ENCODE assay signal across 19 cellular contexts in the genomic region with DNA sequence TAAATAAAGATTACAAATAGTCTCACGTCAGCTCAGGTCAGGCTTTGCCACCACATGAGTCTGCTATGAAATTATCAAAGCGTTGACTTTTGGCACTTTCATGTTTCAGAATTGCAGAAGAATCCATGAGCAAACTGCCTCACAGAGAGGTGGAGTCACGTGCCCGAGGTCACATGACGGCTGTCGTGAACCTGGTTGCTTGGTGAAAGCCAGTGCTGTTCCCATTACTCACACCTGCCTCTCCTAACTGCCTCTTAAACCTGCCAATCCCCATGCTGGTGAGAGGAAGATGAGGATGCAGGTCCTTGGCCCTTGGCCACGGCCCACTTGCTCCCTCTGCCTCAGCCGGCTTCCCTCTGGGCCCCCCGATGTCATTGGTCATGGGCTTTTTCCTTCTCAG.
"Had no signal": no experiment of that assay in that cellular context is flagged by ENCODE, and none has a peak within 500 bp of the region (broad histone marks: within the 10 kb centered on the region; RNA-seq: fewer than 3 reads in every experiment).

No MANE protein-coding gene starts in this region.

- H3K9me3 Mint-ChIP-seq: nephron progenitor cell; stimulated activated naive CD8-positive, alpha-beta T cell treated with anti-CD3 and anti-CD28 coated beads, Interleukin-15, amount 100 ng/mL, for 72 hours had no signal

- H3K27ac ChIP-seq: colonic mucosa, heart left ventricle, neutrophil, sigmoid colon, skin epidermis, testis, transverse colon had no signal

- H3K36me3 ChIP-seq: colonic mucosa, heart left ventricle, sigmoid colon, transverse colon had no signal

- H3K9me3 ChIP-seq: colonic mucosa, heart left ventricle, neutrophil, sigmoid colon, testis, transverse colon had no signal

- H3K4me1 ChIP-seq: colonic mucosa, heart left ventricle, sigmoid colon, testis, transverse colon had no signal

- H3K4me3 ChIP-seq: colonic mucosa, heart left ventricle, sigmoid colon, skin epidermis, testis, transverse colon had no signal

- H3K4me1 Mint-ChIP-seq: stimulated activated naive B cell treated with anti-CD40 and anti-IgM and Interleukin-4, amounts not matched to agents 10 μg/mL and 1 μg/mL and 100 μg/mL, for 72 hours had no signal

- H3K27me3 ChIP-seq: colonic mucosa, neutrophil, sigmoid colon, testis, transverse colon had no signal

- H3K27me3 Mint-ChIP-seq: naive thymus-derived CD4-positive, alpha-beta T cell; stimulated activated naive B cell treated with anti-CD40 and anti-IgM and Interleukin-4, amounts not matched to agents 10 μg/mL and 1 μg/mL and 100 μg/mL, for 72 hours; stimulated activated naive CD8-positive, alpha-beta T cell treated with anti-CD3 and anti-CD28 coated beads, Interleukin-15, amount 100 ng/mL, for 72 hours had no signal

- DNase-seq: colonic mucosa; dermis blood vessel endothelial cell; effector CD4-positive, alpha-beta T cell; heart left ventricle; hippocampal formation; kidney glomerular epithelial cell; mammary epithelial cell; naive thymus-derived CD4-positive, alpha-beta T cell; nephron progenitor cell; sigmoid colon; stimulated activated CD4-positive, alpha-beta T cell treated with anti-CD3 and anti-CD28 coated beads, Interleukin-2, amount 100 ng/mL, for 24 hours; stimulated activated CD4-positive, alpha-beta T cell treated with anti-CD3 and anti-CD28 coated beads, Interleukin-4, amount 100 ng/mL, for 4 hours; stimulated activated naive B cell treated with anti-CD40 and anti-IgM and Interleukin-4, amounts not matched to agents 10 μg/mL and 1 μg/mL and 100 μg/mL, for 72 hours; stimulated activated naive CD8-positive, alpha-beta T cell treated with anti-CD3 and anti-CD28 coated beads, Interleukin-15, amount 100 ng/mL, for 72 hours; testis; transverse colon had no signal

- H3K36me3 Mint-ChIP-seq: stimulated activated naive B cell treated with anti-CD40 and anti-IgM and Interleukin-4, amounts not matched to agents 10 μg/mL and 1 μg/mL and 100 μg/mL, for 72 hours had no signal

- H3K27ac Mint-ChIP-seq: nephron progenitor cell; stimulated activated naive B cell treated with anti-CD40 and anti-IgM and Interleukin-4, amounts not matched to agents 10 μg/mL and 1 μg/mL and 100 μg/mL, for 72 hours had no signal

- H3K4me3 Mint-ChIP-seq: naive thymus-derived CD4-positive, alpha-beta T cell; nephron progenitor cell; stimulated activated naive B cell treated with anti-CD40 and anti-IgM and Interleukin-4, amounts not matched to agents 10 μg/mL and 1 μg/mL and 100 μg/mL, for 72 hours; stimulated activated naive CD8-positive, alpha-beta T cell treated with anti-CD3 and anti-CD28 coated beads, Interleukin-15, amount 100 ng/mL, for 72 hours had no signal

- ATAC-seq: heart left ventricle; left lobe of liver; naive thymus-derived CD4-positive, alpha-beta T cell; stimulated activated naive B cell treated with anti-CD40 and anti-IgM and Interleukin-4, amounts not matched to agents 10 μg/mL and 1 μg/mL and 100 μg/mL, for 72 hours; stimulated activated naive CD8-positive, alpha-beta T cell treated with anti-CD3 and anti-CD28 coated beads, Interleukin-15, amount 100 ng/mL, for 72 hours had no signal
